Comparison of ENCODE assay signal across 8 cellular contexts in genomic region chrX:154437398-154437752, GRCh38. TPM values are rescaled to one million over a fixed set of nuclear protein-coding genes. Genes with fewer than 3 reads are reported as not detected.
DNase-seq lines count a peak whose midpoint lies in the region; ATAC-seq, FAIRE-seq and TF ChIP-seq lines count a peak whose summit lies in the region.

No MANE protein-coding gene starts in this region.

- H3K4me3 Mint-ChIP-seq in activated CD8-positive, alpha-beta T cell treated with anti-CD3 and anti-CD28 coated beads for 36 hours, result peak overlapping the region; percentile 86
- peak overlapping the region; percentile 86 to 89 for H3K4me3 Mint-ChIP-seq in stimulated activated naive CD8-positive, alpha-beta T cell treated with anti-CD3 and anti-CD28 coated beads, Interleukin-15, amount 100 ng/mL, for 72 hours

- no peaks in the 10 kb centered on the region for H3K27me3 ChIP-seq in iPS DF 6.9 (ENCODE audit: control insufficient read depth, insufficient read depth, low read length)

- POLR2A ChIA-PET in activated CD8-positive, alpha-beta T cell treated with anti-CD3 and anti-CD28 coated beads for 36 hours (lab: Charles Lee), result no interaction called here

- no CpG with 5 or more reads among the region's 35 CpGs for WGBS in iPS DF 6.9 (ENCODE audit: insufficient coverage, insufficient read length)

- ATAC-seq in activated CD8-positive, alpha-beta T cell treated with anti-CD3 and anti-CD28 coated beads for 36 hours, result no peak
- ATAC-seq in stimulated activated naive CD8-positive, alpha-beta T cell treated with anti-CD3 and anti-CD28 coated beads, Interleukin-15, amount 100 ng/mL, for 72 hours, result peak; percentile 36

- peaks cover 27% of the 10 kb centered on the region for H3K4me1 Mint-ChIP-seq in activated CD8-positive, alpha-beta T cell treated with anti-CD3 and anti-CD28 coated beads for 36 hours (ENCODE audit: low read depth)
- H3K4me1 Mint-ChIP-seq in stimulated activated naive CD8-positive, alpha-beta T cell treated with anti-CD3 and anti-CD28 coated beads, Interleukin-15, amount 100 ng/mL, for 72 hours, result peaks cover 50% of the 10 kb centered on the region

- no peaks in the 10 kb centered on the region for H3K4me1 ChIP-seq in iPS DF 6.9 (ENCODE audit: control insufficient read depth, insufficient read depth, low read length)

- CTCF ChIA-PET in activated CD8-positive, alpha-beta T cell treated with anti-CD3 and anti-CD28 coated beads for 36 hours (lab: Charles Lee), result no interaction called here

- no peak for TF ChIP-seq POLR2A in GM12892 (IDR thresholded peaks at IDR 0.05; ENCODE audit: low read depth, low read length)

- no peak for TF ChIP-seq CTCF in activated CD8-positive, alpha-beta T cell treated with anti-CD3 and anti-CD28 coated beads for 36 hours (IDR thresholded peaks at IDR 0.05)

- peaks cover 20% of the 10 kb centered on the region for H3K36me3 Mint-ChIP-seq in activated CD8-positive, alpha-beta T cell treated with anti-CD3 and anti-CD28 coated beads for 36 hours (ENCODE audit: low read depth)

- H3K27ac Mint-ChIP-seq in activated CD8-positive, alpha-beta T cell treated with anti-CD3 and anti-CD28 coated beads for 36 hours, result peak overlapping the region; percentile 84
- H3K27ac Mint-ChIP-seq in stimulated activated naive CD8-positive, alpha-beta T cell treated with anti-CD3 and anti-CD28 coated beads, Interleukin-15, amount 100 ng/mL, for 72 hours, result peak overlapping the region; percentile 89 to 92

- no peak overlapping the region for H3K27ac ChIP-seq in iPS DF 6.9 (ENCODE audit: low read length)

- no peaks in the 10 kb centered on the region for H3K9me3 ChIP-seq in iPS DF 6.9 (ENCODE audit: control insufficient read depth, insufficient read depth, low read length)

- H3K9me3 Mint-ChIP-seq in activated CD8-positive, alpha-beta T cell treated with anti-CD3 and anti-CD28 coated beads for 36 hours, result no peaks in the 10 kb centered on the region
- no peaks in the 10 kb centered on the region for H3K9me3 Mint-ChIP-seq in stimulated activated naive CD8-positive, alpha-beta T cell treated with anti-CD3 and anti-CD28 coated beads, Interleukin-15, amount 100 ng/mL, for 72 hours

- intact Hi-C loops in activated CD8-positive, alpha-beta T cell treated with anti-CD3 and anti-CD28 coated beads for 36 hours (cut with micrococcal nuclease), result no loop called here

- H3K27me3 Mint-ChIP-seq in activated CD8-positive, alpha-beta T cell treated with anti-CD3 and anti-CD28 coated beads for 36 hours, result no peaks in the 10 kb centered on the region
- H3K27me3 Mint-ChIP-seq in stimulated activated naive CD8-positive, alpha-beta T cell treated with anti-CD3 and anti-CD28 coated beads, Interleukin-15, amount 100 ng/mL, for 72 hours, result no peaks in the 10 kb centered on the region

- no peak for FAIRE-seq in GM12892 (lab: Jason Lieb, UNC)

- peak in 2 of 3 experiments; percentile 55 to 60 for DNase-seq in NCI-H1417 (lab: John Stamatoyannopoulos, UW)
- DNase-seq in NCI-H1417 treated with DMSO at 0.1 percent for 48 hours (lab: John Stamatoyannopoulos, UW), result no peak
- no peak for DNase-seq in activated CD8-positive, alpha-beta T cell treated with anti-CD3 and anti-CD28 coated beads for 36 hours
- DNase-seq in iPS DF 6.9 (ENCODE audit: low read depth, low spot score), result no peak
- DNase-seq in stimulated activated naive CD8-positive, alpha-beta T cell treated with anti-CD3 and anti-CD28 coated beads, Interleukin-15, amount 100 ng/mL, for 72 hours, result no peak
- no peak for DNase-seq in epidermal melanocyte (ENCODE audit: insufficient read length, low spot score)
- no peak for DNase-seq in activated CD8-positive, alpha-beta memory T cell treated with anti-CD3 and anti-CD28 coated beads, Interleukin-2, amount 50 U/mL, for 4 hours
- DNase-seq in GM12892 (ENCODE audit: insufficient read length), result no peak

- H3K36me3 ChIP-seq in iPS DF 6.9 (ENCODE audit: control insufficient read depth, insufficient read depth, low read length), result peaks cover 26% of the 10 kb centered on the region

- H3K4me3 ChIP-seq in iPS DF 6.9 (ENCODE audit: low read length), result peak overlapping the region; percentile 97; the same call in 1 of the 2 replicates

RNA-seq across cellular contexts. Expression of gene GDI1, which starts 0.4 kb away (rescaled TPM):
- 10 to 100 TPM; 76.5 TPM for total RNA-seq in activated CD8-positive, alpha-beta T cell treated with anti-CD3 and anti-CD28 coated beads for 36 hours
- polyA plus RNA-seq in GM12892 (2012; ENCODE audit: missing spikeins), result 68.5 TPM

RNA-seq across cellular contexts. Expression of gene FAM50A, which starts 6.6 kb away (rescaled TPM):
- 10 to 100 TPM; 43.6 to 47.5 TPM for total RNA-seq in activated CD8-positive, alpha-beta T cell treated with anti-CD3 and anti-CD28 coated beads for 36 hours
- 64.6 TPM for polyA plus RNA-seq in GM12892 (2012; ENCODE audit: missing spikeins)

RNA-seq across cellular contexts. Expression of gene ATP6AP1, which starts 8.9 kb away (rescaled TPM):
- total RNA-seq in activated CD8-positive, alpha-beta T cell treated with anti-CD3 and anti-CD28 coated beads for 36 hours, result 10 to 100 TPM; 21.3 to 22.5 TPM
- 23.5 TPM for polyA plus RNA-seq in GM12892 (2012; ENCODE audit: missing spikeins)

RNA-seq across cellular contexts. Expression of gene PLXNA3, which starts 20.7 kb away (rescaled TPM):
- 10 to 100 TPM; 36.5 to 40.5 TPM for total RNA-seq in activated CD8-positive, alpha-beta T cell treated with anti-CD3 and anti-CD28 coated beads for 36 hours
- polyA plus RNA-seq in GM12892 (2012; ENCODE audit: missing spikeins), result 25.0 TPM

RNA-seq across cellular contexts. Expression of gene TAFAZZIN, which starts 26.0 kb away (rescaled TPM):
- 10 to 100 TPM; 49.8 to 53.4 TPM for total RNA-seq in activated CD8-positive, alpha-beta T cell treated with anti-CD3 and anti-CD28 coated beads for 36 hours
- polyA plus RNA-seq in GM12892 (2012; ENCODE audit: missing spikeins), result 26.3 TPM

Comparison
In these comparisons a context has a peak if more than half of its experiments do, and no peak if none do; other contexts are left out.
1. DNase-seq: peak in NCI-H1417 (2 of 3); none in NCI-H1417 treated with DMSO at 0.1 percent for 48 hours (single experiment), activated CD8-positive, alpha-beta T cell treated with anti-CD3 and anti-CD28 coated beads for 36 hours (single experiment), iPS DF 6.9 (single experiment), stimulated activated naive CD8-positive, alpha-beta T cell treated with anti-CD3 and anti-CD28 coated beads, Interleukin-15, amount 100 ng/mL, for 72 hours (0 of 2), epidermal melanocyte (single experiment), activated CD8-positive, alpha-beta memory T cell treated with anti-CD3 and anti-CD28 coated beads, Interleukin-2, amount 50 U/mL, for 4 hours (single experiment) and GM12892 (single experiment).